ENCODE assay signal across 1 cellular context in genomic region chr16:2682209-2683021, GRCh38.
TF ChIP-seq lines count a peak whose summit lies in the region.

KCTD5 (plus strand) TSS chr16:2682523; CDS start chr16:2682549, 26 bp downstream.

TF ChIP-seq in SK-N-SH, 30 proteins besides CTCF, POLR2A, EP300 and RAD21 (continued from another document):
- peak; percentile 24; the same call in 1 of the 2 replicates for TF ChIP-seq PBX3 (IDR thresholded peaks at IDR 0.05)
- peak; percentile 94 for TF ChIP-seq SIN3A (IDR thresholded peaks at IDR 0.05; ENCODE audit: borderline replicate concordance, low read depth, low read length)
- TF ChIP-seq RXRA (IDR thresholded peaks at IDR 0.05; ENCODE audit: borderline replicate concordance, low read depth): no peak
- TF ChIP-seq FOXJ3 (CRISPR knock-in tag; IDR thresholded peaks at IDR 0.05): 0 out of 2 replicates have a peak, but pooled peaks have one; percentile 50
- TF ChIP-seq POLR2AphosphoS5 (IDR thresholded peaks at IDR 0.05; ENCODE audit: low read depth, low read length): peak; percentile 96
- TF ChIP-seq, protein P1, sequence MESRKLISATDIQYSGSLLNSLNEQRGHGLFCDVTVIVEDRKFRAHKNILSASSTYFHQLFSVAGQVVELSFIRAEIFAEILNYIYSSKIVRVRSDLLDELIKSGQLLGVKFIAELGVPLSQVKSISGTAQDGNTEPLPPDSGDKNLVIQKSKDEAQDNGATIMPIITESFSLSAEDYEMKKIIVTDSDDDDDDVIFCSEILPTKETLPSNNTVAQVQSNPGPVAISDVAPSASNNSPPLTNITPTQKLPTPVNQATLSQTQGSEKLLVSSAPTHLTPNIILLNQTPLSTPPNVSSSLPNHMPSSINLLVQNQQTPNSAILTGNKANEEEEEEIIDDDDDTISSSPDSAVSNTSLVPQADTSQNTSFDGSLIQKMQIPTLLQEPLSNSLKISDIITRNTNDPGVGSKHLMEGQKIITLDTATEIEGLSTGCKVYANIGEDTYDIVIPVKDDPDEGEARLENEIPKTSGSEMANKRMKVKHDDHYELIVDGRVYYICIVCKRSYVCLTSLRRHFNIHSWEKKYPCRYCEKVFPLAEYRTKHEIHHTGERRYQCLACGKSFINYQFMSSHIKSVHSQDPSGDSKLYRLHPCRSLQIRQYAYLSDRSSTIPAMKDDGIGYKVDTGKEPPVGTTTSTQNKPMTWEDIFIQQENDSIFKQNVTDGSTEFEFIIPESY (IDR thresholded peaks at IDR 0.05; ENCODE audit: borderline replicate concordance, low read depth): 0 out of 2 replicates have a peak, but pooled peaks have one; percentile 21
